In genomic region chr1:68218485-68218884, GRCh38 we compare ENCODE assay signal across 1 cellular context.
TF ChIP-seq lines count a peak whose summit lies in the region.

No MANE protein-coding gene starts in this region.

TF ChIP-seq in WTC11, 78 proteins besides CTCF, POLR2A, EP300 and RAD21 (continued from another document):
- no peak for TF ChIP-seq AFF4 (CRISPR knock-in tag; IDR thresholded peaks at IDR 0.05; ENCODE audit: borderline replicate concordance)
